Comparison of ENCODE assay signal across 26 cellular contexts in genomic region chr3:132205609-132206008, GRCh38.
"Had no signal": no experiment of that assay in that cellular context is flagged by ENCODE, and none has a peak within 500 bp of the region (broad histone marks: within the 10 kb centered on the region; RNA-seq: fewer than 3 reads in every experiment).

No MANE protein-coding gene starts in this region.

- H3K36me3 ChIP-seq: breast epithelium, heart right ventricle, left ventricle myocardium inferior, neural progenitor cell, transverse colon had no signal

- H3K27me3 ChIP-seq: breast epithelium, testis, transverse colon had no signal

- DNase-seq: activated CD4-positive, alpha-beta memory T cell treated with anti-CD3 and anti-CD28 coated beads, Interleukin-2, amount 10 ng/mL, durations not matched to agents 7 days and 5 days; activated CD4-positive, alpha-beta T cell treated with anti-CD3 and anti-CD28 coated beads for 1 hour; activated CD4-positive, alpha-beta T cell treated with anti-CD3 and anti-CD28 coated beads, Interleukin-2, amount 10 ng/mL, durations not matched to agents 7 days and 5 days; activated CD8-positive, alpha-beta memory T cell treated with anti-CD3 and anti-CD28 coated beads, Interleukin-2, amount 50 U/mL, for 48 hours; activated gamma-delta T cell; activated naive CD4-positive, alpha-beta T cell treated with anti-CD3 and anti-CD28 coated beads, Interleukin-2, amount 50 U/mL, for 16 hours; activated T-cell treated with anti-CD3 and anti-CD28 coated beads, Interleukin-2, amount 50 U/mL, for 24 hours; amniotic stem cell; central memory CD4-positive, alpha-beta T cell; endodermal cell; foreskin melanocyte; heart right ventricle; left ventricle myocardium inferior; mammary epithelial cell; natural killer cell; right cardiac atrium; stimulated activated CD4-positive, alpha-beta T cell treated with anti-CD3 and anti-CD28 coated beads, Interleukin-12 subunit alpha, Interleukin-12 subunit beta, amount 100 ng/mL, for 4 hours; stimulated activated CD4-positive, alpha-beta T cell treated with anti-CD3 and anti-CD28 coated beads, Interleukin-4, amount 100 ng/mL, for 1 hour; stimulated activated naive CD8-positive, alpha-beta T cell treated with anti-CD3 and anti-CD28 coated beads, Interleukin-15, Interleukin-2, amounts not matched to agents 100 U/mL and 50 U/mL, for 24 hours; T-helper 2 cell; testis; transverse colon had no signal

- H3K4me3 ChIP-seq: breast epithelium, heart right ventricle, left ventricle myocardium inferior, neural progenitor cell, testis, transverse colon had no signal

- ATAC-seq: esophagus mucosa; heart right ventricle; natural killer cell; right cardiac atrium; stimulated activated naive CD8-positive, alpha-beta T cell treated with anti-CD3 and anti-CD28 coated beads, Interleukin-15, Interleukin-2, amounts not matched to agents 100 U/mL and 50 U/mL, for 24 hours; WTC11 had no signal

- H3K9me3 ChIP-seq: breast epithelium, left ventricle myocardium inferior, testis, transverse colon had no signal

- H3K27ac ChIP-seq: breast epithelium, heart right ventricle, left ventricle myocardium inferior, neural progenitor cell, testis, transverse colon had no signal
